22 cellular contexts compared by ENCODE assay signal in genomic region chr1:232476538-232476950, GRCh38.
A peak's percentile ranks its signal among the peaks of the same experiment; 100 is the strongest.
DNase-seq lines count a peak whose midpoint lies in the region; ATAC-seq and TF ChIP-seq lines count a peak whose summit lies in the region.
"Had no signal": no experiment of that assay in that cellular context is flagged by ENCODE, and none has a peak within 500 bp of the region (broad histone marks: within the 10 kb centered on the region; RNA-seq: fewer than 3 reads in every experiment).

No MANE protein-coding gene starts in this region.

- no peak overlapping the region for H3K18ac ChIP-seq in H9 (ENCODE audit: insufficient read length, low read depth, low read length)

- H3K27ac Mint-ChIP-seq in H9 = no peak overlapping the region
- H3K27ac Mint-ChIP-seq: activated naive CD8-positive, alpha-beta T cell treated with anti-CD3 and anti-CD28 coated beads, Interleukin-2, amount 10 ng/mL, durations not matched to agents 7 days and 5 days; activated T-helper 2 cell treated with anti-CD3 and anti-CD28 coated beads, Interferon-gamma antibody, Interleukin-2, Interleukin-4, amounts not matched to agents 10 μg/mL and 5 μg/mL and 100 μg/mL, durations not matched to agents 14 hours and 24 hours and 36 hours; CD8-positive, alpha-beta memory T cell; memory B cell had no signal

- no CpG with 5 or more reads among the region's 2 CpGs for WGBS in H9 (ENCODE audit: extremely low coverage, insufficient read length, low lambda C conversion rate)

- intact Hi-C loops in sciatic nerve (cut with DNase I) = loop anchor here (10.0 kb wide), 1 partner anchor 1562 kb away; no protein-coding TSS in a partner anchor

- TF ChIP-seq CTCF in H9 (conservative IDR thresholded peaks at IDR 0.05) (no peak), fibroblast of the aortic adventitia (IDR thresholded peaks at IDR 0.05; ENCODE audit: insufficient read depth, low read length) (no peak)

- no peak overlapping the region for H4K91ac ChIP-seq in H9 (ENCODE audit: insufficient read length, low read depth, low read length)

- no peak overlapping the region for H2AFZ ChIP-seq in H9 (ENCODE audit: low read length)

- H2AK5ac ChIP-seq in H9 (ENCODE audit: insufficient read length, low read length) = no peak overlapping the region

- H4K5ac ChIP-seq in H9 (ENCODE audit: insufficient read length, low read depth, low read length) = no peak overlapping the region

- no peak overlapping the region for H2BK15ac ChIP-seq in H9 (ENCODE audit: low read depth, low read length)

- H3T11ph ChIP-seq in H9 (ENCODE audit: low read length) = no peak overlapping the region

- no peak overlapping the region for H2BK12ac ChIP-seq in H9 (ENCODE audit: insufficient read length, low read depth, low read length)

- no peaks in the 10 kb centered on the region for H3K36me3 Mint-ChIP-seq in H9 (ENCODE audit: insufficient read depth in 1 of 3, low read depth in 3 of 3)
- H3K36me3 Mint-ChIP-seq: activated naive CD8-positive, alpha-beta T cell treated with anti-CD3 and anti-CD28 coated beads, Interleukin-2, amount 10 ng/mL, durations not matched to agents 7 days and 5 days; memory B cell had no signal

- no peak overlapping the region for H3K9ac ChIP-seq in H9 (ENCODE audit: extremely low read depth, insufficient read length, low read length)
- H3K9ac ChIP-seq: SK-N-SH had no signal

- no peak overlapping the region for H3K4me2 ChIP-seq in H9 (ENCODE audit: insufficient read depth, insufficient read length, low read length)
- H3K4me2 ChIP-seq: SK-N-SH had no signal

- H3K79me1 ChIP-seq in H9 (ENCODE audit: insufficient read depth, low read depth, low read length, poor library complexity, severe bottlenecking) = no peaks in the 10 kb centered on the region

- H3K4me3 ChIP-seq in fibroblast of the aortic adventitia (ENCODE audit: low read depth, low read length) = no peak overlapping the region
- H3K4me3 ChIP-seq: cardiac muscle cell, dorsolateral prefrontal cortex, GM12878, MG63, ovary, sigmoid colon had no signal

- H3K79me2 ChIP-seq in H9 (ENCODE audit: insufficient read depth, low read length) = no peaks in the 10 kb centered on the region

- H4K20me1 ChIP-seq in H9 (ENCODE audit: control insufficient read depth, insufficient read depth, insufficient read length) = no peaks in the 10 kb centered on the region

- H3K27ac ChIP-seq in H9 (ENCODE audit: insufficient read length, low read depth, low read length) = no peak overlapping the region
- H3K27ac ChIP-seq: cardiac muscle cell, dorsolateral prefrontal cortex, ovary, sigmoid colon had no signal

- H3K27me3 Mint-ChIP-seq in H9 (ENCODE audit: low read depth) = peaks cover 2% of the 10 kb centered on the region; the same call in 1 of the 2 replicates
- H3K27me3 Mint-ChIP-seq: memory B cell had no signal

- H3K14ac ChIP-seq in H9 (ENCODE audit: insufficient read depth, low read length) = no peak overlapping the region

- peaks cover 29 to 35% of the 10 kb centered on the region in 2 experiments for H3K4me1 Mint-ChIP-seq in H9
- H3K4me1 Mint-ChIP-seq: activated naive CD8-positive, alpha-beta T cell treated with anti-CD3 and anti-CD28 coated beads, Interleukin-2, amount 10 ng/mL, durations not matched to agents 7 days and 5 days; memory B cell had no signal

- H3K4me1 ChIP-seq in H9 (ENCODE audit: insufficient read depth, low read length) = peaks cover 12% of the 10 kb centered on the region

- H3K27me3 ChIP-seq in H9 (ENCODE audit: insufficient read depth, low read length) = no peaks in the 10 kb centered on the region
- H3K27me3 ChIP-seq: cardiac muscle cell, dorsolateral prefrontal cortex, MG63, ovary, sigmoid colon had no signal

- H3K9me3 Mint-ChIP-seq in H9 = no peaks in the 10 kb centered on the region
- H3K9me3 Mint-ChIP-seq: activated T-helper 2 cell treated with anti-CD3 and anti-CD28 coated beads, Interferon-gamma antibody, Interleukin-2, Interleukin-4, amounts not matched to agents 10 μg/mL and 5 μg/mL and 100 μg/mL, durations not matched to agents 14 hours and 24 hours and 36 hours; CD8-positive, alpha-beta memory T cell; memory B cell had no signal

- H2BK120ac ChIP-seq in H9 (ENCODE audit: low read depth, low read length, poor library complexity, severe bottlenecking) = peak overlapping the region; percentile 23

- H3K4ac ChIP-seq in H9 (ENCODE audit: low read depth, low read length) = no peak overlapping the region

- H4K8ac ChIP-seq in H9 (replicated peaks; ENCODE audit: insufficient read length, low read depth, low read length) = no peak overlapping the region

- H3K23ac ChIP-seq in H9 (ENCODE audit: insufficient read length, low read depth, low read length) = no peak overlapping the region

- no peaks in the 10 kb centered on the region for H3K9me3 ChIP-seq in H9 (ENCODE audit: control insufficient read depth, low read depth, low read length)
- H3K9me3 ChIP-seq: MG63, ovary, sigmoid colon, SK-N-SH had no signal

- no peak overlapping the region for H3K56ac ChIP-seq in H9 (ENCODE audit: insufficient read length, low read depth, low read length)

- no peak overlapping the region for H3K4me3 Mint-ChIP-seq in H9
- H3K4me3 Mint-ChIP-seq: activated naive CD8-positive, alpha-beta T cell treated with anti-CD3 and anti-CD28 coated beads, Interleukin-2, amount 10 ng/mL, durations not matched to agents 7 days and 5 days; CD8-positive, alpha-beta memory T cell; memory B cell had no signal

- H3K23me2 ChIP-seq in H9 (ENCODE audit: insufficient read length, low read depth, low read length, poor library complexity, severe bottlenecking) = no peaks in the 10 kb centered on the region

- peak overlapping the region; percentile 45 for H2BK20ac ChIP-seq in H9 (ENCODE audit: low read depth, low read length, poor library complexity, severe bottlenecking)

- no peak for DNase-seq in H9
- DNase-seq in astrocyte of the hippocampus (ENCODE audit: low read depth, low spot score) = peak; percentile 65
- DNase-seq in fibroblast of the aortic adventitia (ENCODE audit: low read depth) = peak; percentile 87
- no peak for DNase-seq in sciatic nerve (ENCODE audit: low spot score)
- DNase-seq in activated CD8-positive, alpha-beta memory T cell treated with anti-CD3 and anti-CD28 coated beads, Interleukin-2, amount 50 U/mL, for 4 hours = no peak
- no peak for DNase-seq in A172 (ENCODE audit: low spot score)
- no peak for DNase-seq in NCI-H2081 treated with DMSO at 0.1 percent for 48 hours (lab: John Stamatoyannopoulos, UW)
- DNase-seq: activated CD4-positive, alpha-beta T cell treated with anti-CD3 and anti-CD28 coated beads, Interleukin-2, amount 50 U/mL, for 1 hour; activated naive CD8-positive, alpha-beta T cell treated with anti-CD3 and anti-CD28 coated beads, Interleukin-2, amount 10 ng/mL, durations not matched to agents 7 days and 5 days; CD8-positive, alpha-beta memory T cell; dorsolateral prefrontal cortex; HCEC 1CT; MG63; NCI-H1436; NCI-H524 treated with DMSO at 0.1 percent for 48 hours; ovary; sigmoid colon; SK-N-SH had no signal

- ATAC-seq in sciatic nerve = peak; percentile 71
- ATAC-seq: GM12878 had no signal

- no peak overlapping the region for H2BK5ac ChIP-seq in H9 (ENCODE audit: insufficient read length, low read length)

Comparison
In these comparisons a context has a peak if more than half of its experiments do, and no peak if none do; other contexts are left out.
1. DNase-seq: peak in astrocyte of the hippocampus (single experiment) and fibroblast of the aortic adventitia (single experiment); none in H9 (single experiment), sciatic nerve (single experiment), activated CD8-positive, alpha-beta memory T cell treated with anti-CD3 and anti-CD28 coated beads, Interleukin-2, amount 50 U/mL, for 4 hours (single experiment), A172 (single experiment) and NCI-H2081 treated with DMSO at 0.1 percent for 48 hours (single experiment).